In genomic region chr6:26034901-26035300, GRCh38 we compare ENCODE assay signal across 1 cellular context.
TF ChIP-seq lines count a peak whose summit lies in the region.

No MANE protein-coding gene starts in this region.

TF ChIP-seq in endothelial cell of umbilical vein, 7 proteins besides CTCF, POLR2A, EP300 and RAD21:
- TF ChIP-seq GATA2 (IDR thresholded peaks at IDR 0.05; ENCODE audit: insufficient read depth, insufficient read length, low read depth, low read length) (no peak), MYC (IDR thresholded peaks at IDR 0.05; ENCODE audit: low read depth, low read length) (no peak), JUN (IDR thresholded peaks at IDR 0.05; ENCODE audit: borderline replicate concordance, insufficient read depth, insufficient read length, low read depth) (no peak), POLR2AphosphoS5 (IDR thresholded peaks at IDR 0.05; ENCODE audit: insufficient read depth, low read depth, low read length) (no peak), EZH2 (IDR thresholded peaks at IDR 0.05; ENCODE audit: borderline replicate concordance, low read depth, low read length, severe bottlenecking) (no peak), MAX (IDR thresholded peaks at IDR 0.05; ENCODE audit: insufficient read depth, insufficient read length) (no peak), FOS (IDR thresholded peaks at IDR 0.05; ENCODE audit: borderline replicate concordance, insufficient read depth, low read length) (no peak)
